In the genomic region with DNA sequence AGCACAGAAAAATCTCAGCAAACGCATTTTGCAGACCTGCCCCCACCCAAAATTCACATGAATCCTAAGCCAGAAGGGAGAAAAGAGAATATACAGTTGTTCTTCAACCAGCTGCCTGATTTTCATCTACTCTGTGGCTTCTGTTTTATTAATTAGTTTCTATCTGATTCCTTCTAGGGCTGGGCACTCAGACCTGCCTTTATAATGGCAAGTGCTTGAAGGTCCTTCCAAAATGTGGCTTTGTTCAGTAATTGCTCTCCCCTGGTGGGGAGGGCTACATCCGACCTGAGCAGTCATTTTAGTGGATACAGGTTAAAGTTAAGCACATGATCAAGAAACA, we compare ENCODE assay signal across 27 cellular contexts. TPM values are rescaled to one million over a fixed set of nuclear protein-coding genes. Genes with fewer than 3 reads are reported as not detected.
"Had no signal": no experiment of that assay in that cellular context is flagged by ENCODE, and none has a peak within 500 bp of the region (broad histone marks: within the 10 kb centered on the region; RNA-seq: fewer than 3 reads in every experiment).

No MANE protein-coding gene starts in this region.

- ATAC-seq: activated CD4-positive, alpha-beta T cell treated with anti-CD3 and anti-CD28 coated beads for 36 hours; naive thymus-derived CD8-positive, alpha-beta T cell had no signal

- H3K4me3 Mint-ChIP-seq: activated B cell treated with CpG ODN at 0.5 μM for 24 hours; activated CD4-positive, alpha-beta T cell treated with anti-CD3 and anti-CD28 coated beads for 36 hours; activated naive CD8-positive, alpha-beta T cell treated with anti-CD3 and anti-CD28 coated beads, Interleukin-2, amount 10 ng/mL, durations not matched to agents 7 days and 5 days; activated T-cell treated with anti-CD3 and anti-CD28 coated beads, Interleukin-2, amount 50 U/mL, for 24 hours; endodermal cell; naive thymus-derived CD8-positive, alpha-beta T cell had no signal

- H3K4me3 ChIP-seq: coronary artery, lung, prostate gland, testis had no signal

- FAIRE-seq: bronchial epithelial cell, keratinocyte had no signal

- H3K27ac ChIP-seq: coronary artery, prostate gland, testis had no signal

- H3K27me3 ChIP-seq: testis had no signal

- DNase-seq: activated B cell treated with CpG ODN at 0.5 μM for 24 hours; activated CD4-positive, alpha-beta T cell treated with anti-CD3 and anti-CD28 coated beads for 36 hours; activated CD4-positive, alpha-beta T cell treated with anti-CD3 and anti-CD28 coated beads, Interleukin-2, amount 50 U/mL, for 4 hours; activated CD8-positive, alpha-beta memory T cell treated with anti-CD3 and anti-CD28 coated beads for 24 hours; activated CD8-positive, alpha-beta memory T cell treated with anti-CD3 and anti-CD28 coated beads, Interleukin-2, amount 50 U/mL, for 4 hours; activated naive CD4-positive, alpha-beta T cell; activated naive CD8-positive, alpha-beta T cell treated with anti-CD3 and anti-CD28 coated beads, Interleukin-2, amount 10 ng/mL, durations not matched to agents 7 days and 5 days; activated T-cell treated with anti-CD3 and anti-CD28 coated beads, Interleukin-2, amount 50 U/mL, for 24 hours; amniotic stem cell; cerebellar nuclear complex; endodermal cell; foreskin fibroblast; naive thymus-derived CD8-positive, alpha-beta T cell; stimulated activated CD4-positive, alpha-beta T cell treated with anti-CD3 and anti-CD28 coated beads, Interleukin-2, amount 100 ng/mL, for 48 hours; stimulated activated CD8-positive, alpha-beta memory T cell treated with anti-CD3 and anti-CD28 coated beads, Interleukin-4, amount 100 ng/mL, for 48 hours; stimulated activated naive CD4-positive, alpha-beta T cell; T-helper 9 cell; testis; trophoblast cell had no signal

- H3K4me1 ChIP-seq: prostate gland, testis had no signal

- H3K9me3 ChIP-seq: prostate gland, testis had no signal

- H3K36me3 ChIP-seq: prostate gland had no signal

- H3K27me3 Mint-ChIP-seq: activated B cell treated with CpG ODN at 0.5 μM for 24 hours; activated CD4-positive, alpha-beta T cell treated with anti-CD3 and anti-CD28 coated beads for 36 hours; activated naive CD8-positive, alpha-beta T cell treated with anti-CD3 and anti-CD28 coated beads, Interleukin-2, amount 10 ng/mL, durations not matched to agents 7 days and 5 days; activated T-cell treated with anti-CD3 and anti-CD28 coated beads, Interleukin-2, amount 50 U/mL, for 24 hours had no signal

- H3K27ac Mint-ChIP-seq: activated B cell treated with CpG ODN at 0.5 μM for 24 hours; activated CD4-positive, alpha-beta T cell treated with anti-CD3 and anti-CD28 coated beads for 36 hours; activated naive CD8-positive, alpha-beta T cell treated with anti-CD3 and anti-CD28 coated beads, Interleukin-2, amount 10 ng/mL, durations not matched to agents 7 days and 5 days; activated T-cell treated with anti-CD3 and anti-CD28 coated beads, Interleukin-2, amount 50 U/mL, for 24 hours; activated T-helper 2 cell treated with anti-CD3 and anti-CD28 coated beads, Interferon-gamma antibody, Interleukin-2, Interleukin-4, amounts not matched to agents 10 μg/mL and 5 μg/mL and 100 μg/mL, durations not matched to agents 14 hours and 24 hours and 36 hours; endodermal cell; naive thymus-derived CD8-positive, alpha-beta T cell had no signal

RNA-seq across cellular contexts. Expression of a gene that starts 5.8 kb away (rescaled TPM):
- total RNA-seq: osteocyte had no signal

RNA-seq across cellular contexts. Expression of a gene that starts 29.6 kb away (rescaled TPM):
- total RNA-seq: activated B cell treated with CpG ODN at 0.5 μM for 24 hours; activated CD4-positive, alpha-beta T cell treated with anti-CD3 and anti-CD28 coated beads for 36 hours; activated naive CD8-positive, alpha-beta T cell treated with anti-CD3 and anti-CD28 coated beads, Interleukin-2, amount 10 ng/mL, durations not matched to agents 7 days and 5 days; activated T-helper 2 cell treated with anti-CD3 and anti-CD28 coated beads, Interferon-gamma antibody, Interleukin-2, Interleukin-4, amounts not matched to agents 10 μg/mL and 5 μg/mL and 100 μg/mL, durations not matched to agents 14 hours and 24 hours and 36 hours; endodermal cell; naive thymus-derived CD8-positive, alpha-beta T cell; T-helper 1 cell treated with Interleukin-12 subunit alpha and Interleukin-12 subunit beta and Interleukin-4 antibody, amounts not matched to agents 30 ng/mL and 1 ng/mL, for 36 hours had no signal
